11 cellular contexts compared by ENCODE assay signal in the genomic region with DNA sequence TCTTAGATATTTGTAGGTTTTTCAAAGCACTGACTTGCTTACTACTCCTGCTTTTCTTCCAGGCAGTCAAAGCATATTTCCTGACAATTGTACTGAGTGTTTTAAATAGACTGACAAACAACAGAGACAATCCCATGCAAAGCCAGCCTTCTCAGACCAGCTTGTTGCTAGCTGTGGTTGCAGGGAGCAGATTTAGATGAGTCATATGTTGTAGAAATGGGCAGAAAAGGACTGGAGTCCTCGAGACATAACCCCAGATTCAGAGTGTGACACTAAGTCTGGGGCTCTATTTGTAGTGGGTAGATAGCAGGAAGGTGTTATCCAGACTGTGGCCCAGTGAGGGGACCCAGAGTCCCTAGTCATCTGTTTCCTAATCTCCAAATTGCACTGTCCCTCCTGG.
DNase-seq lines count a peak whose midpoint lies in the region; ATAC-seq and TF ChIP-seq lines count a peak whose summit lies in the region.
"Had no signal": no experiment of that assay in that cellular context is flagged by ENCODE, and none has a peak within 500 bp of the region (broad histone marks: within the 10 kb centered on the region; RNA-seq: fewer than 3 reads in every experiment).

No MANE protein-coding gene starts in this region.

- no peak overlapping the region for H3K4me3 ChIP-seq in fibroblast of pulmonary artery (replicated peaks; ENCODE audit: low read depth, low read length)
- no peak overlapping the region for H3K4me3 ChIP-seq in upper lobe of right lung

- no peaks in the 10 kb centered on the region for H3K27me3 Mint-ChIP-seq in activated naive CD4-positive, alpha-beta T cell treated with anti-CD3 and anti-CD28 coated beads for 36 hours (ENCODE audit: low read depth)
- no peaks in the 10 kb centered on the region for H3K27me3 Mint-ChIP-seq in T-helper 2 cell treated with Interferon-gamma antibody and Interleukin-4, amounts not matched to agents 5 μg/mL and 100 μg/mL, for 36 hours (ENCODE audit: low read depth)

- no peaks in the 10 kb centered on the region for H3K36me3 ChIP-seq in upper lobe of right lung

- no peak overlapping the region for H3K4me3 Mint-ChIP-seq in activated naive CD4-positive, alpha-beta T cell treated with anti-CD3 and anti-CD28 coated beads for 36 hours
- peak overlapping the region; percentile 70 for H3K4me3 Mint-ChIP-seq in T-helper 2 cell treated with Interferon-gamma antibody and Interleukin-4, amounts not matched to agents 5 μg/mL and 100 μg/mL, for 36 hours

- H3K9me3 Mint-ChIP-seq in activated naive CD4-positive, alpha-beta T cell treated with anti-CD3 and anti-CD28 coated beads for 36 hours: no peaks in the 10 kb centered on the region
- no peaks in the 10 kb centered on the region for H3K9me3 Mint-ChIP-seq in T-helper 2 cell treated with Interferon-gamma antibody and Interleukin-4, amounts not matched to agents 5 μg/mL and 100 μg/mL, for 36 hours

- no peak overlapping the region for H3K27ac ChIP-seq in upper lobe of right lung

- H3K27me3 ChIP-seq in upper lobe of right lung: no peaks in the 10 kb centered on the region

- TF ChIP-seq CTCF in fibroblast of pulmonary artery (IDR thresholded peaks at IDR 0.05; ENCODE audit: low read length, missing control alignments) (no peak), upper lobe of right lung (IDR thresholded peaks at IDR 0.05) (no peak)

- CTCF ChIA-PET in activated naive CD4-positive, alpha-beta T cell treated with anti-CD3 and anti-CD28 coated beads for 36 hours (lab: Charles Lee): no interaction called here

- in situ Hi-C loops in G401 (cut with HindIII; ENCODE audit: low sequenced_read_pairs): no loop called here

- DNase-seq in activated naive CD4-positive, alpha-beta T cell treated with anti-CD3 and anti-CD28 coated beads for 36 hours: peak; percentile 38
- DNase-seq in activated naive CD4-positive, alpha-beta T cell (lab: John Stamatoyannopoulos, UW): no peak
- DNase-seq in T-helper 2 cell treated with Interferon-gamma antibody and Interleukin-4, amounts not matched to agents 5 μg/mL and 100 μg/mL, for 36 hours (ENCODE audit: low spot score): peak; percentile 45
- peak; percentile 79 for DNase-seq in fibroblast of pulmonary artery (ENCODE audit: low read depth)
- DNase-seq in upper lobe of right lung: no peak
- DNase-seq in G401 (ENCODE audit: low spot score): no peak
- DNase-seq in activated CD8-positive, alpha-beta memory T cell treated with anti-CD3 and anti-CD28 coated beads for 24 hours: no peak
- DNase-seq: Caco-2, kidney, NCI-H345 had no signal

- peaks cover 7% of the 10 kb centered on the region for H3K4me1 ChIP-seq in upper lobe of right lung
- H3K4me1 ChIP-seq: Caco-2 had no signal

- peak overlapping the region; percentile 77 for H3K27ac Mint-ChIP-seq in activated naive CD4-positive, alpha-beta T cell treated with anti-CD3 and anti-CD28 coated beads for 36 hours
- peak overlapping the region; percentile 88 for H3K27ac Mint-ChIP-seq in T-helper 2 cell treated with Interferon-gamma antibody and Interleukin-4, amounts not matched to agents 5 μg/mL and 100 μg/mL, for 36 hours

- peak; percentile 34 for ATAC-seq in upper lobe of right lung
- no peak for ATAC-seq in HG03095 (IDR thresholded peaks at IDR 0.05; ENCODE audit: unreplicated experiment)

- peaks cover 19% of the 10 kb centered on the region for H3K4me1 Mint-ChIP-seq in activated naive CD4-positive, alpha-beta T cell treated with anti-CD3 and anti-CD28 coated beads for 36 hours (ENCODE audit: low read depth)
- peaks cover 18% of the 10 kb centered on the region for H3K4me1 Mint-ChIP-seq in T-helper 2 cell treated with Interferon-gamma antibody and Interleukin-4, amounts not matched to agents 5 μg/mL and 100 μg/mL, for 36 hours (ENCODE audit: low read depth)

- H3K36me3 Mint-ChIP-seq in activated naive CD4-positive, alpha-beta T cell treated with anti-CD3 and anti-CD28 coated beads for 36 hours (ENCODE audit: low read depth): no peaks in the 10 kb centered on the region
- peaks cover 14% of the 10 kb centered on the region for H3K36me3 Mint-ChIP-seq in T-helper 2 cell treated with Interferon-gamma antibody and Interleukin-4, amounts not matched to agents 5 μg/mL and 100 μg/mL, for 36 hours (ENCODE audit: low read depth)

- intact Hi-C loops in activated naive CD4-positive, alpha-beta T cell treated with anti-CD3 and anti-CD28 coated beads for 36 hours (cut with micrococcal nuclease): loop anchor here (1.0 to 2.0 kb wide), 3 partner anchors 62 to 126 kb away; no protein-coding TSS in a partner anchor
- intact Hi-C loops in upper lobe of right lung (cut with DNase I): no loop called here

- H3K9me3 ChIP-seq in upper lobe of right lung: no peaks in the 10 kb centered on the region
- H3K9me3 ChIP-seq: Caco-2 had no signal

Comparison
In these comparisons a context has a peak if more than half of its experiments do, and no peak if none do; other contexts are left out.
1. DNase-seq: peak in activated naive CD4-positive, alpha-beta T cell treated with anti-CD3 and anti-CD28 coated beads for 36 hours (single experiment), T-helper 2 cell treated with Interferon-gamma antibody and Interleukin-4, amounts not matched to agents 5 μg/mL and 100 μg/mL, for 36 hours (single experiment) and fibroblast of pulmonary artery (single experiment); none in activated naive CD4-positive, alpha-beta T cell (0 of 4), upper lobe of right lung (single experiment), G401 (single experiment) and activated CD8-positive, alpha-beta memory T cell treated with anti-CD3 and anti-CD28 coated beads for 24 hours (single experiment).